In genomic region chr1:27571439-27572018, GRCh38 we compare ENCODE assay signal across 11 cellular contexts. TPM values are rescaled to one million over a fixed set of nuclear protein-coding genes. Genes with fewer than 3 reads are reported as not detected.
DNase-seq lines count a peak whose midpoint lies in the region; ATAC-seq and TF ChIP-seq lines count a peak whose summit lies in the region.
"Had no signal": no experiment of that assay in that cellular context is flagged by ENCODE, and none has a peak within 500 bp of the region (broad histone marks: within the 10 kb centered on the region; RNA-seq: fewer than 3 reads in every experiment).

No MANE protein-coding gene starts in this region.

- H3K36me3 Mint-ChIP-seq in activated CD8-positive, alpha-beta memory T cell treated with anti-CD3 and anti-CD28 coated beads, Interleukin-2, amount 10 ng/mL, durations not matched to agents 7 days and 5 days: no peaks in the 10 kb centered on the region

- DNase-seq in Right ventricle myocardium superior (peak; percentile 55), left cardiac atrium (no peak), vagina (ENCODE audit: extremely low spot score in 2 of 2) (no peak), HUDEP-2 (lab: John Stamatoyannopoulos, UW; ENCODE audit: unreplicated experiment in 76 of 76) (no peak)
- DNase-seq in activated CD8-positive, alpha-beta memory T cell treated with anti-CD3 and anti-CD28 coated beads, Interleukin-2, amount 10 ng/mL, durations not matched to agents 7 days and 5 days: no peak
- DNase-seq: activated effector memory CD4-positive, alpha-beta T cell treated with anti-CD3 and anti-CD28 coated beads, Interleukin-2, amount 50 U/mL, for 16 hours; AML-193; small intestine had no signal

- H2AFZ ChIP-seq in neuron (ENCODE audit: low read depth, low read length): no peak overlapping the region

- CTCF ChIA-PET in activated CD8-positive, alpha-beta memory T cell treated with anti-CD3 and anti-CD28 coated beads, Interleukin-2, amount 10 ng/mL, durations not matched to agents 7 days and 5 days (lab: Charles Lee): interaction anchor here (0.9 to 7.8 kb wide), 6 partner anchors 15 to 275 kb away, joined by 3 to 126 read pairs (median 4); no protein-coding TSS in a partner anchor

- TF ChIP-seq POLR2A in gastroesophageal sphincter (IDR thresholded peaks at IDR 0.05) (no peak), vagina (IDR thresholded peaks at IDR 0.05) (no peak)

- peaks cover 13% of the 10 kb centered on the region for H3K4me1 Mint-ChIP-seq in activated CD8-positive, alpha-beta memory T cell treated with anti-CD3 and anti-CD28 coated beads, Interleukin-2, amount 10 ng/mL, durations not matched to agents 7 days and 5 days

- H3K9me3 Mint-ChIP-seq in activated CD8-positive, alpha-beta memory T cell treated with anti-CD3 and anti-CD28 coated beads, Interleukin-2, amount 10 ng/mL, durations not matched to agents 7 days and 5 days (ENCODE audit: low read depth): no peaks in the 10 kb centered on the region

- no peak for TF ChIP-seq EP300 in gastroesophageal sphincter (IDR thresholded peaks at IDR 0.05)

- H3K27ac ChIP-seq in gastroesophageal sphincter (peak overlapping the region; percentile 76 to 98 (median 94)), vagina (peak overlapping the region; percentile 96)

- TF ChIP-seq CTCF in gastroesophageal sphincter (IDR thresholded peaks at IDR 0.05) (no peak), vagina (IDR thresholded peaks at IDR 0.05) (no peak)

- H3K9me3 ChIP-seq in gastroesophageal sphincter (no peaks in the 10 kb centered on the region), neuron (ENCODE audit: low read length) (no peaks in the 10 kb centered on the region), vagina (no peaks in the 10 kb centered on the region)

- H3K27ac Mint-ChIP-seq in activated CD8-positive, alpha-beta memory T cell treated with anti-CD3 and anti-CD28 coated beads, Interleukin-2, amount 10 ng/mL, durations not matched to agents 7 days and 5 days: no peak overlapping the region

- H3K4me1 ChIP-seq in gastroesophageal sphincter (peaks cover 28 to 99% (median 84%) of the 10 kb centered on the region in 3 donors), neuron (ENCODE audit: insufficient read depth, low read length) (peaks cover 83% of the 10 kb centered on the region), vagina (peaks cover 92% of the 10 kb centered on the region)

- no peak overlapping the region for H3K4me3 Mint-ChIP-seq in activated CD8-positive, alpha-beta memory T cell treated with anti-CD3 and anti-CD28 coated beads, Interleukin-2, amount 10 ng/mL, durations not matched to agents 7 days and 5 days

- intact Hi-C loops in Right ventricle myocardium superior (cut with DNase I) (loop anchor here (2.0 kb wide), 1 partner anchor 31 kb away; no protein-coding TSS in a partner anchor), left cardiac atrium (cut with DNase I) (no loop called here), vagina (cut with DNase I) (no loop called here)

- 16 to 30% methylated on average over 4 to 6 of the region's 18 CpGs for WGBS in gastroesophageal sphincter (ENCODE audit: low coverage in 1 of 2), 2 donors

- H3K4me3 ChIP-seq in gastroesophageal sphincter: peak overlapping the region in 1 of 2 donors; percentile 22
- peak overlapping the region; percentile 23 for H3K4me3 ChIP-seq in neuron (ENCODE audit: low read length)
- H3K4me3 ChIP-seq in vagina: peak overlapping the region; percentile 15 to 25

- H3K27me3 ChIP-seq in gastroesophageal sphincter (no peaks in the 10 kb centered on the region), neuron (ENCODE audit: insufficient read depth, low read length) (no peaks in the 10 kb centered on the region), vagina (no peaks in the 10 kb centered on the region)

- no peaks in the 10 kb centered on the region for H3K36me3 ChIP-seq in gastroesophageal sphincter
- no peaks in the 10 kb centered on the region for H3K36me3 ChIP-seq in neuron (ENCODE audit: insufficient read depth, low read length)
- no peaks in the 10 kb centered on the region for H3K36me3 ChIP-seq in vagina

- no peak for ATAC-seq in Right ventricle myocardium superior (ENCODE audit: poor library complexity)
- no peak for ATAC-seq in left cardiac atrium
- no peak for ATAC-seq in gastroesophageal sphincter
- no peak for ATAC-seq in activated CD8-positive, alpha-beta memory T cell treated with anti-CD3 and anti-CD28 coated beads, Interleukin-2, amount 10 ng/mL, durations not matched to agents 7 days and 5 days
- ATAC-seq in HG03039 (IDR thresholded peaks at IDR 0.05; ENCODE audit: unreplicated experiment): no peak

- peaks cover 13% of the 10 kb centered on the region for H3K27me3 Mint-ChIP-seq in activated CD8-positive, alpha-beta memory T cell treated with anti-CD3 and anti-CD28 coated beads, Interleukin-2, amount 10 ng/mL, durations not matched to agents 7 days and 5 days

RNA-seq across cellular contexts. Expression of gene AHDC1, which starts 32.4 kb away (rescaled TPM):
- total RNA-seq in Right ventricle myocardium superior (47.4 TPM), left cardiac atrium (10 to 100 TPM; 37.6 to 39.1 TPM), gastroesophageal sphincter (10 to 100 TPM; 18.2 to 50.3 (median 27.7) TPM), vagina (62.4 TPM)
- 10 to 100 TPM; 15.8 to 18.5 TPM for total RNA-seq in activated CD8-positive, alpha-beta memory T cell treated with anti-CD3 and anti-CD28 coated beads, Interleukin-2, amount 10 ng/mL, durations not matched to agents 7 days and 5 days
